In genomic region chr16:54946909-54947308, GRCh38 we compare ENCODE assay signal across 18 cellular contexts. TPM values are rescaled to one million over a fixed set of nuclear protein-coding genes. Genes with fewer than 3 reads are reported as not detected.
A peak's percentile ranks its signal among the peaks of the same experiment; 100 is the strongest.
DNase-seq lines count a peak whose midpoint lies in the region; ATAC-seq, FAIRE-seq and TF ChIP-seq lines count a peak whose summit lies in the region.
"Had no signal": no experiment of that assay in that cellular context is flagged by ENCODE, and none has a peak within 500 bp of the region (broad histone marks: within the 10 kb centered on the region; RNA-seq: fewer than 3 reads in every experiment).

No MANE protein-coding gene starts in this region.

- H2AFZ ChIP-seq in mesenchymal stem cell (ENCODE audit: low read depth, low read length) = no peak overlapping the region

- no peak overlapping the region for H3K4me2 ChIP-seq in A549
- H3K4me2 ChIP-seq in mesenchymal stem cell (ENCODE audit: low read length, poor library complexity, severe bottlenecking) = no peak overlapping the region

- peaks cover 6% of the 10 kb centered on the region; the same call in 1 of the 3 replicates for H3K9me3 ChIP-seq in A549
- peaks cover 5% of the 10 kb centered on the region for H3K9me3 ChIP-seq in mesenchymal stem cell (ENCODE audit: control insufficient read depth, low read length)

- CTCF ChIA-PET in A549 (lab: Yijun Ruan, JAX) (interaction anchor here (1.1 to 3.1 kb wide), 6 partner anchors 9 to 1173 kb away, joined by 4 to 23 read pairs (median 4); partner anchors contain the start of gene IRX5), HEK293T (lab: Yijun Ruan, JAX) (interaction anchor here (1.7 kb wide), 1 partner anchor 10 kb away, joined by 4 read pairs; no protein-coding TSS in a partner anchor)
- CTCF ChIA-PET in activated CD4-positive, alpha-beta T cell treated with anti-CD3 and anti-CD28 coated beads, Interleukin-2, amount 10 ng/mL, durations not matched to agents 7 days and 5 days (lab: Charles Lee) = no interaction called here

- H3K4me1 ChIP-seq in A549 (no peaks in the 10 kb centered on the region), mesenchymal stem cell (ENCODE audit: control insufficient read depth, insufficient read depth, low read depth, low read length) (no peaks in the 10 kb centered on the region)

- H3K9me3 Mint-ChIP-seq in activated CD4-positive, alpha-beta T cell treated with anti-CD3 and anti-CD28 coated beads, Interleukin-2, amount 10 ng/mL, durations not matched to agents 7 days and 5 days = no peaks in the 10 kb centered on the region
- H3K9me3 Mint-ChIP-seq: HFFc6 had no signal

- TF ChIP-seq CTCF in A549 (IDR thresholded peaks at IDR 0.05) = no peak

- no peak overlapping the region for H3K27ac Mint-ChIP-seq in activated CD4-positive, alpha-beta T cell treated with anti-CD3 and anti-CD28 coated beads, Interleukin-2, amount 10 ng/mL, durations not matched to agents 7 days and 5 days
- H3K27ac Mint-ChIP-seq: CD4-positive, CD25-positive, alpha-beta regulatory T cell; HFFc6 had no signal

- no peak overlapping the region for H3K18ac ChIP-seq in mesenchymal stem cell (ENCODE audit: low read depth in 1 of 2, low read length in 2 of 2)

- no peaks in the 10 kb centered on the region for H3K36me3 Mint-ChIP-seq in activated CD4-positive, alpha-beta T cell treated with anti-CD3 and anti-CD28 coated beads, Interleukin-2, amount 10 ng/mL, durations not matched to agents 7 days and 5 days (ENCODE audit: low read depth)
- H3K36me3 Mint-ChIP-seq: CD4-positive, CD25-positive, alpha-beta regulatory T cell had no signal

- POLR2A ChIA-PET in A549 (lab: Yijun Ruan, JAX) = no interaction called here
- POLR2A ChIA-PET in HEK293T (lab: Yijun Ruan, JAX) = no interaction called here
- POLR2A ChIA-PET in activated CD4-positive, alpha-beta T cell treated with anti-CD3 and anti-CD28 coated beads, Interleukin-2, amount 10 ng/mL, durations not matched to agents 7 days and 5 days (lab: Charles Lee) = no interaction called here

- no peaks in the 10 kb centered on the region for H3K4me1 Mint-ChIP-seq in activated CD4-positive, alpha-beta T cell treated with anti-CD3 and anti-CD28 coated beads, Interleukin-2, amount 10 ng/mL, durations not matched to agents 7 days and 5 days

- H3K4me3 ChIP-seq in A549 (no peak overlapping the region), mesenchymal stem cell (ENCODE audit: insufficient read depth in 1 of 2, low read depth in 1 of 2, low read length in 2 of 2) (no peak overlapping the region)

- no peak for DNase-seq in A549 (ENCODE audit: low read depth in 1 of 2, low spot score in 1 of 2)
- DNase-seq in HEK293T (ENCODE audit: extremely low spot score) = no peak
- DNase-seq in mesenchymal stem cell = no peak
- DNase-seq in HTR-8/SVneo (ENCODE audit: insufficient read length, low spot score) = no peak
- no peak for DNase-seq in activated CD4-positive, alpha-beta T cell treated with anti-CD3 and anti-CD28 coated beads, Interleukin-2, amount 10 ng/mL, durations not matched to agents 7 days and 5 days
- no peak for DNase-seq in activated effector memory CD4-positive, alpha-beta T cell treated with anti-CD3 and anti-CD28 coated beads, Interleukin-2, amount 50 U/mL, for 16 hours
- DNase-seq: CD4-positive, CD25-positive, alpha-beta regulatory T cell; H7; HFFc6; KG1; NCI-H1105; NCI-H2029 treated with DMSO at 0.1 percent for 48 hours; NCI-H2171; NCI-H524 treated with DMSO at 0.1 percent for 48 hours; NCI-H82; Right ventricle myocardium superior had no signal

- H2BK12ac ChIP-seq in mesenchymal stem cell (ENCODE audit: low read length in 2 of 2) = no peak overlapping the region

- no peaks in the 10 kb centered on the region for H3K79me1 ChIP-seq in mesenchymal stem cell (replicated peaks; ENCODE audit: low read length, poor library complexity, severe bottlenecking)

- peak overlapping the region; percentile 26 for H3K9ac ChIP-seq in mesenchymal stem cell (ENCODE audit: low read length)

- no peak overlapping the region for H3K23ac ChIP-seq in mesenchymal stem cell (ENCODE audit: low read length in 2 of 2)

- H2BK120ac ChIP-seq in mesenchymal stem cell (ENCODE audit: low read depth, low read length) = no peak overlapping the region

- H3K4me3 Mint-ChIP-seq in activated CD4-positive, alpha-beta T cell treated with anti-CD3 and anti-CD28 coated beads, Interleukin-2, amount 10 ng/mL, durations not matched to agents 7 days and 5 days = no peak overlapping the region
- H3K4me3 Mint-ChIP-seq: CD4-positive, CD25-positive, alpha-beta regulatory T cell; HFFc6 had no signal

- H3K4ac ChIP-seq in mesenchymal stem cell (ENCODE audit: low read depth in 1 of 2, low read length in 2 of 2) = no peak overlapping the region

- no peak overlapping the region for H2BK5ac ChIP-seq in mesenchymal stem cell (ENCODE audit: low read depth, low read length, poor library complexity, severe bottlenecking)

- WGBS in A549 (ENCODE audit: missing lambda C conversion rate) = 38% methylated on average over 3 of the region's 3 CpGs
- WGBS in mesenchymal stem cell = 94% methylated on average over 2 of the region's 3 CpGs

- H3K27me3 ChIP-seq in mesenchymal stem cell (ENCODE audit: control insufficient read depth in 1 of 2, insufficient read depth in 1 of 2, low read length in 2 of 2) = peaks cover 0 to 37% of the 10 kb centered on the region in 2 experiments

- ATAC-seq in A549 (no peak), esophagus mucosa (peak; percentile 81)

- no peak for TF ChIP-seq EP300 in A549 (IDR thresholded peaks at IDR 0.05)

- H3K14ac ChIP-seq in mesenchymal stem cell (ENCODE audit: low read length in 2 of 2) = no peak overlapping the region

- no peak overlapping the region for H2BK15ac ChIP-seq in mesenchymal stem cell (ENCODE audit: low read depth, poor library complexity, severe bottlenecking)

- FAIRE-seq in A549 (lab: Jason Lieb, UNC) (no peak), HTR-8/SVneo (lab: Jason Lieb, UNC) (no peak)
- FAIRE-seq: A204.1 had no signal

- H3K36me3 ChIP-seq in mesenchymal stem cell (ENCODE audit: control insufficient read depth in 1 of 2, insufficient read depth in 2 of 2, low read depth in 1 of 2, low read length in 2 of 2) = no peaks in the 10 kb centered on the region

- H2AK5ac ChIP-seq in mesenchymal stem cell (ENCODE audit: low read length, severe bottlenecking) = no peak overlapping the region

- H3K27me3 Mint-ChIP-seq in activated CD4-positive, alpha-beta T cell treated with anti-CD3 and anti-CD28 coated beads, Interleukin-2, amount 10 ng/mL, durations not matched to agents 7 days and 5 days = peaks cover 32% of the 10 kb centered on the region

- TF ChIP-seq POLR2A in A549 (IDR thresholded peaks at IDR 0.05; ENCODE audit: low read length) = no peak

- no peak for TF ChIP-seq RAD21 in A549 (conservative IDR thresholded peaks at IDR 0.05 in 1 of 2, IDR thresholded peaks at IDR 0.05 in 1 of 2)

- H3K27ac ChIP-seq in A549 (no peak overlapping the region), mesenchymal stem cell (ENCODE audit: low read length, poor library complexity, severe bottlenecking) (no peak overlapping the region)

- no peak overlapping the region for H4K91ac ChIP-seq in mesenchymal stem cell (ENCODE audit: low read length)

- no peak overlapping the region for H4K8ac ChIP-seq in mesenchymal stem cell (ENCODE audit: low read length)

TF ChIP-seq in A549, 52 proteins besides CTCF, POLR2A, EP300 and RAD21:
- TF ChIP-seq PHF8 (IDR thresholded peaks at IDR 0.05; ENCODE audit: borderline replicate concordance, low read depth) (no peak), MAFK (IDR thresholded peaks at IDR 0.05; ENCODE audit: partially characterized antibody) (peak; percentile 59)

TF ChIP-seq in HEK293T, 16 proteins besides CTCF, POLR2A, EP300 and RAD21:
- TF ChIP-seq ZNF384 (IDR thresholded peaks at IDR 0.05) (0 out of 2 replicates have a peak, but pooled peaks have one; percentile 45), NFRKB (IDR thresholded peaks at IDR 0.05) (no peak)
TF ChIP-seq in HEK293T: peak in this region for 1.

RNA-seq across cellular contexts. Expression of gene IRX5, which starts 16.2 kb away (rescaled TPM):
- 0.60 and 0.88 TPM in 2 replicates for polyA plus RNA-seq in A549 (2011; rRNA removed)
- 1.5 and 2.0 TPM in 2 replicates for polyA plus RNA-seq in A549 (2012; cell fraction: cytosol; rRNA removed)
- polyA plus RNA-seq in A549 (2012; cell fraction: nucleus; rRNA removed) = 3.5 and 5.0 TPM in 2 replicates
- polyA plus RNA-seq in A549 (2017; fragmentation: RNase III; extraction: RNeasy Plus Mini Kit Qiagen cat#74134 plus additional on column Dnase treatment) = 0.57 to 0.67 TPM (median 0.67 TPM) in 3 replicates
- 0.79 and 0.97 TPM in 2 replicates for polyA minus RNA-seq in A549 (2011; rRNA and poly(A)+ RNA removed)
- total RNA-seq in esophagus mucosa = 7.5 TPM
- polyA plus RNA-seq in mesenchymal stem cell (2013, experiment 1 of 2) = 0.06 TPM
- polyA plus RNA-seq in mesenchymal stem cell (2013, experiment 2 of 2) = 0.05 TPM
- total RNA-seq in activated CD4-positive, alpha-beta T cell treated with anti-CD3 and anti-CD28 coated beads, Interleukin-2, amount 10 ng/mL, durations not matched to agents 7 days and 5 days = under 1 TPM; 0.12 to 0.17 TPM
- polyA plus RNA-seq: CD4-positive, CD25-positive, alpha-beta regulatory T cell had no signal
